8 cellular contexts compared by ENCODE assay signal in genomic region chr11:32706985-32707736, GRCh38.
A peak's percentile ranks its signal among the peaks of the same experiment; 100 is the strongest.
DNase-seq lines count a peak whose midpoint lies in the region; ATAC-seq and TF ChIP-seq lines count a peak whose summit lies in the region.

No MANE protein-coding gene starts in this region.

- H3K4me3 ChIP-seq in mucosa of descending colon: no peak overlapping the region

- intact Hi-C loops in mucosa of descending colon (cut with DNase I, micrococcal nuclease): no loop called here
- intact Hi-C loops in head of caudate nucleus (cut with DNase I): no loop called here

- H3K36me3 ChIP-seq in mucosa of descending colon (ENCODE audit: low read depth): no peaks in the 10 kb centered on the region

- no peaks in the 10 kb centered on the region for H3K4me1 ChIP-seq in mucosa of descending colon (ENCODE audit: low read depth)

- ATAC-seq in GM18511 (IDR thresholded peaks at IDR 0.05; ENCODE audit: unreplicated experiment) (peak; percentile 98), HG02763 (IDR thresholded peaks at IDR 0.05; ENCODE audit: unreplicated experiment) (peak; percentile 93), mucosa of descending colon (peak; percentile 76), T-helper 17 cell (no peak)

- no peak overlapping the region for H3K27ac Mint-ChIP-seq in T-helper 17 cell

- no peak for TF ChIP-seq CTCF in mucosa of descending colon (IDR thresholded peaks at IDR 0.05)

- H3K27me3 Mint-ChIP-seq in T-helper 17 cell: peaks cover 47% of the 10 kb centered on the region

- DNase-seq in OCI-M1 (lab: John Stamatoyannopoulos, UW) (peak; percentile 57), mucosa of descending colon (no peak), HK-2 (ENCODE audit: unreplicated experiment) (no peak), NCI-H2081 treated with DMSO at 0.1 percent for 48 hours (lab: John Stamatoyannopoulos, UW) (no peak), head of caudate nucleus (no peak), T-helper 17 cell (no peak)

- no peaks in the 10 kb centered on the region for H3K9me3 ChIP-seq in mucosa of descending colon
- H3K9me3 ChIP-seq in T-helper 17 cell (ENCODE audit: control insufficient read depth, low read length, poor library complexity, severe bottlenecking): no peaks in the 10 kb centered on the region

- H3K36me3 Mint-ChIP-seq in T-helper 17 cell (ENCODE audit: low read depth): no peaks in the 10 kb centered on the region

- H3K4me3 Mint-ChIP-seq in T-helper 17 cell: no peak overlapping the region

- H3K4me1 Mint-ChIP-seq in T-helper 17 cell: no peaks in the 10 kb centered on the region
